Comparison of ENCODE assay signal across 11 cellular contexts in genomic region chr1:201457508-201457960, GRCh38. TPM values are rescaled to one million over a fixed set of nuclear protein-coding genes. Genes with fewer than 3 reads are reported as not detected.
DNase-seq lines count a peak whose midpoint lies in the region; ATAC-seq and TF ChIP-seq lines count a peak whose summit lies in the region.
"Had no signal": no experiment of that assay in that cellular context is flagged by ENCODE, and none has a peak within 500 bp of the region (broad histone marks: within the 10 kb centered on the region; RNA-seq: fewer than 3 reads in every experiment).

No MANE protein-coding gene starts in this region.

- peak overlapping the region; percentile 76 for H3K18ac ChIP-seq in IMR-90 (ENCODE audit: low read depth, low read length)

- peak overlapping the region; percentile 91 for H2BK120ac ChIP-seq in IMR-90 (ENCODE audit: low read depth, low read length)

- no peaks in the 10 kb centered on the region for H3K27me3 ChIP-seq in IMR-90 (ENCODE audit: control insufficient read depth, insufficient read depth, low read length)
- H3K27me3 ChIP-seq in foreskin keratinocyte = no peaks in the 10 kb centered on the region
- H3K27me3 ChIP-seq in suprapubic skin = no peaks in the 10 kb centered on the region

- H2AK9ac ChIP-seq in IMR-90 (replicated peaks; ENCODE audit: low read depth, low read length, poor library complexity) = peak overlapping the region; percentile 0

- BruUV-seq in IMR-90 (replicated peaks; lab: Mats Ljungman, UMichigan) = no TSS peak

- dilution Hi-C loops in IMR-90 (cut with HindIII; ENCODE audit: low sequenced_read_pairs, unreplicated experiment) = no loop called here

- H3K27ac ChIP-seq in IMR-90 (ENCODE audit: insufficient read depth, low read length) (peak overlapping the region; percentile 92), angular gyrus (ENCODE audit: low read depth, low read length) (peak overlapping the region; percentile 63), foreskin keratinocyte (peak overlapping the region; percentile 68), suprapubic skin (peak overlapping the region; percentile 81)

- CTCF ChIA-PET in IMR-90 (lab: Yijun Ruan, JAX) = interaction anchor here (0.8 to 1.2 kb wide), 3 partner anchors 9 to 55 kb away, joined by 3 to 5 read pairs (median 4); no protein-coding TSS in a partner anchor

- H2AK5ac ChIP-seq in IMR-90 (ENCODE audit: low read depth, low read length) = peak overlapping the region; percentile 89

- H3K4me3 ChIP-seq in IMR-90 (ENCODE audit: insufficient read depth, low read depth, low read length) (no peak overlapping the region), suprapubic skin (no peak overlapping the region)

- TF ChIP-seq POLR2A in IMR-90 (IDR thresholded peaks at IDR 0.05; ENCODE audit: low read depth, low read length) = no peak
- TF ChIP-seq POLR2A in suprapubic skin (IDR thresholded peaks at IDR 0.05) = no peak

- H4K8ac ChIP-seq in IMR-90 (ENCODE audit: low read depth in 2 of 2, low read length in 2 of 2) = peak overlapping the region; percentile 9 to 83

- 0 out of 2 replicates have a peak overlapping the region, but pooled peaks have one; percentile 28 for H3K9ac ChIP-seq in IMR-90 (ENCODE audit: low read depth, low read length)

- peak overlapping the region; percentile 75 for H3K56ac ChIP-seq in IMR-90 (ENCODE audit: extremely low read depth, insufficient read depth, low read length)

- no peak for TF ChIP-seq RAD21 in IMR-90 (IDR thresholded peaks at IDR 0.05; ENCODE audit: low read length)

- peak overlapping the region; percentile 68 for H2BK15ac ChIP-seq in IMR-90 (ENCODE audit: low read depth, low read length)

- peaks cover 36% of the 10 kb centered on the region for H3K4me1 ChIP-seq in IMR-90 (ENCODE audit: control insufficient read depth, insufficient read depth, low read length)
- H3K4me1 ChIP-seq in foreskin keratinocyte = peaks cover 26% of the 10 kb centered on the region
- peaks cover 56% of the 10 kb centered on the region for H3K4me1 ChIP-seq in suprapubic skin

- H4K91ac ChIP-seq in IMR-90 (ENCODE audit: insufficient read depth, low read depth, low read length) = peak overlapping the region; percentile 88

- 93% methylated on average over 2 of the region's 4 CpGs; no CpG with 5 or more reads in 1 of the 2 experiments for WGBS in IMR-90 (ENCODE audit: extremely low coverage in 2 of 2, insufficient read length in 1 of 2), 2 experiments
- WGBS in suprapubic skin = 41% methylated on average over 4 of the region's 4 CpGs

- H3K14ac ChIP-seq in IMR-90 (replicated peaks; ENCODE audit: low read depth, low read length) = peak overlapping the region; percentile 69

- no peak for TF ChIP-seq CTCF in IMR-90 (conservative IDR thresholded peaks at IDR 0.05; ENCODE audit: low read depth, low read length)
- no peak for TF ChIP-seq CTCF in foreskin keratinocyte (conservative IDR thresholded peaks at IDR 0.05)
- TF ChIP-seq CTCF in suprapubic skin (IDR thresholded peaks at IDR 0.05) = no peak

- no peak overlapping the region for H2AFZ ChIP-seq in IMR-90 (replicated peaks; ENCODE audit: low read length, poor library complexity)

- H2BK5ac ChIP-seq in IMR-90 (ENCODE audit: low read depth, low read length, poor library complexity, severe bottlenecking) = peak overlapping the region; percentile 92

- H3K9me1 ChIP-seq in IMR-90 (ENCODE audit: insufficient read depth, low read length) = peaks cover 22% of the 10 kb centered on the region

- peak overlapping the region; percentile 52; the same call in 1 of the 2 replicates for H4K5ac ChIP-seq in IMR-90 (ENCODE audit: low read depth, low read length)

- DNase-seq in IMR-90 (no peak), foreskin keratinocyte (no peak), suprapubic skin (ENCODE audit: low spot score in 2 of 2) (no peak), kidney glomerular epithelial cell (lab: John Stamatoyannopoulos, UW) (no peak)
- DNase-seq: activated CD8-positive, alpha-beta memory T cell treated with anti-CD3 and anti-CD28 coated beads for 24 hours; activated naive CD8-positive, alpha-beta T cell treated with anti-CD3 and anti-CD28 coated beads for 36 hours; COR-L47 had no signal

- H3K23ac ChIP-seq in IMR-90 (ENCODE audit: low read depth, low read length) = peak overlapping the region; percentile 50; the same call in 1 of the 2 replicates

- POLR2A ChIA-PET in IMR-90 (lab: Charles Lee; ENCODE audit: unreplicated experiment) = no interaction called here

- H3K4me2 ChIP-seq in IMR-90 (ENCODE audit: low read depth, low read length) = peak overlapping the region; percentile 31; the same call in 1 of the 2 replicates

- H4K20me1 ChIP-seq in IMR-90 (ENCODE audit: insufficient read depth, low read length) = peaks cover 9% of the 10 kb centered on the region; the same call in 1 of the 2 replicates

- peak overlapping the region; percentile 90 for H3K4ac ChIP-seq in IMR-90 (ENCODE audit: low read depth, low read length)

- no peak for ATAC-seq in IMR-90 (ENCODE audit: low read depth)
- no peak for ATAC-seq in foreskin keratinocyte
- ATAC-seq in SK-N-SH treated with all-trans-retinoic acid at 6 μM for 48 hours = no peak
- ATAC-seq in HG03342 (IDR thresholded peaks at IDR 0.05; ENCODE audit: unreplicated experiment) = no peak

- in situ Hi-C loops in IMR-90 (cut with MboI; ENCODE audit: low sequenced_read_pairs) = no loop called here

- intact Hi-C loops in IMR-90 (cut with micrococcal nuclease) = no loop called here

- no peaks in the 10 kb centered on the region for H3K36me3 ChIP-seq in IMR-90 (ENCODE audit: control insufficient read depth, insufficient read depth, low read length)
- H3K36me3 ChIP-seq in suprapubic skin = no peaks in the 10 kb centered on the region

- no peak for TF ChIP-seq EP300 in suprapubic skin (IDR thresholded peaks at IDR 0.05)

- H3K79me1 ChIP-seq in IMR-90 (ENCODE audit: low read depth in 1 of 2, low read length in 2 of 2) = peaks cover 5 to 37% of the 10 kb centered on the region in 2 experiments; a peak in 2 of 4 replicates

- H3K9me3 ChIP-seq in IMR-90 (ENCODE audit: control insufficient read depth, insufficient read depth, low read length) (no peaks in the 10 kb centered on the region), suprapubic skin (no peaks in the 10 kb centered on the region)

- H2BK20ac ChIP-seq in IMR-90 (ENCODE audit: low read depth, low read length) = peak overlapping the region; percentile 81

TF ChIP-seq in IMR-90, 13 proteins besides CTCF, POLR2A, EP300 and RAD21 (continues in another document):
- TF ChIP-seq NFE2L2 (IDR thresholded peaks at IDR 0.05; ENCODE audit: low read depth, low read length) (no peak), SMC3 (IDR thresholded peaks at IDR 0.05; ENCODE audit: low read depth, low read length) (no peak), MAZ (IDR thresholded peaks at IDR 0.05; ENCODE audit: borderline replicate concordance, low read depth, low read length) (no peak), FOS (IDR thresholded peaks at IDR 0.05; ENCODE audit: low read depth, low read length) (no peak)

TF ChIP-seq in SK-N-SH treated with all-trans-retinoic acid at 6 μM for 48 hours, 23 proteins besides CTCF, POLR2A, EP300 and RAD21:
- TF ChIP-seq ARNTL (CRISPR knock-in tag; IDR thresholded peaks at IDR 0.05; ENCODE audit: borderline replicate concordance, low read depth) = no peak
TF ChIP-seq in SK-N-SH treated with all-trans-retinoic acid at 6 μM for 48 hours: peak in this region for 0.

RNA-seq across cellular contexts. Expression of gene PHLDA3, which starts 11.5 kb away (rescaled TPM):
- total RNA-seq in IMR-90 (2012; rRNA removed) (41.6 and 44.2 TPM in 2 replicates), foreskin keratinocyte (56.2 and 59.1 TPM in 2 replicates), suprapubic skin (10 to 100 TPM; 31.5 to 61.1 (median 44.5) TPM)
- polyA plus RNA-seq in IMR-90 (2012; rRNA removed) (102 and 122 TPM in 2 replicates), foreskin keratinocyte (116 and 136 TPM in 2 replicates)
- 50.7 and 178 TPM in 2 replicates for polyA plus RNA-seq in IMR-90 (2012; cell fraction: cytosol; rRNA removed)
- polyA plus RNA-seq in IMR-90 (2012; cell fraction: nucleus; rRNA removed; ENCODE audit: low replicate concordance) = 49.6 and 125 TPM in 2 replicates

RNA-seq across cellular contexts. Expression of gene TNNI1, which starts 36.0 kb away (rescaled TPM):
- total RNA-seq in IMR-90 (2012; rRNA removed) (not detected in 2 replicates), foreskin keratinocyte (not detected in 2 replicates), suprapubic skin (under 1 TPM in 2 of 4 donors, not detected in 2; 0.23 to 0.44 TPM)
- polyA plus RNA-seq in IMR-90 (2012; rRNA removed) (not detected in 2 replicates), foreskin keratinocyte (not detected in 2 replicates)
- 0.02 TPM in 1 of 2 replicates, not detected in the other for polyA plus RNA-seq in IMR-90 (2012; cell fraction: cytosol; rRNA removed)
- 0.20 and 0.45 TPM in 2 replicates for polyA plus RNA-seq in IMR-90 (2012; cell fraction: nucleus; rRNA removed; ENCODE audit: low replicate concordance)
- total RNA-seq: activated naive CD8-positive, alpha-beta T cell treated with anti-CD3 and anti-CD28 coated beads for 36 hours had no signal

RNA-seq across cellular contexts. Expression of gene CSRP1, which starts 49.4 kb away (rescaled TPM):
- total RNA-seq in IMR-90 (2012; rRNA removed) (1,498 and 1,861 TPM in 2 replicates), foreskin keratinocyte (176 and 188 TPM in 2 replicates), suprapubic skin (100 to 1,000 TPM; 379 to 436 (median 414) TPM)
- polyA plus RNA-seq in IMR-90 (2012; rRNA removed) (948 and 1,037 TPM in 2 replicates), foreskin keratinocyte (193 and 199 TPM in 2 replicates)
- polyA plus RNA-seq in IMR-90 (2012; cell fraction: cytosol; rRNA removed) = 955 and 1,043 TPM in 2 replicates
- polyA plus RNA-seq in IMR-90 (2012; cell fraction: nucleus; rRNA removed; ENCODE audit: low replicate concordance) = 737 and 1,227 TPM in 2 replicates

RNA-seq across cellular contexts. Expression of gene LAD1, which starts 58.4 kb away (rescaled TPM):
- under 0.01 TPM in 1 of 2 replicates, not detected in the other for total RNA-seq in IMR-90 (2012; rRNA removed)
- polyA plus RNA-seq in IMR-90 (2012; rRNA removed) = 0.07 and 0.09 TPM in 2 replicates
- polyA plus RNA-seq in IMR-90 (2012; cell fraction: cytosol; rRNA removed) = 0.02 TPM in 1 of 2 replicates, not detected in the other
- 0.08 and 0.29 TPM in 2 replicates for polyA plus RNA-seq in IMR-90 (2012; cell fraction: nucleus; rRNA removed; ENCODE audit: low replicate concordance)
- total RNA-seq in foreskin keratinocyte = 233 and 240 TPM in 2 replicates
- polyA plus RNA-seq in foreskin keratinocyte = 251 and 256 TPM in 2 replicates
- 100 to 1,000 TPM; 175 to 303 (median 218) TPM for total RNA-seq in suprapubic skin
- total RNA-seq: activated naive CD8-positive, alpha-beta T cell treated with anti-CD3 and anti-CD28 coated beads for 36 hours; T-helper 1 cell treated with Interleukin-12 subunit alpha and Interleukin-12 subunit beta and Interleukin-4 antibody, amounts not matched to agents 30 ng/mL and 1 ng/mL, for 36 hours had no signal
